ENCODE assay signal across 8 cellular contexts in the genomic region with DNA sequence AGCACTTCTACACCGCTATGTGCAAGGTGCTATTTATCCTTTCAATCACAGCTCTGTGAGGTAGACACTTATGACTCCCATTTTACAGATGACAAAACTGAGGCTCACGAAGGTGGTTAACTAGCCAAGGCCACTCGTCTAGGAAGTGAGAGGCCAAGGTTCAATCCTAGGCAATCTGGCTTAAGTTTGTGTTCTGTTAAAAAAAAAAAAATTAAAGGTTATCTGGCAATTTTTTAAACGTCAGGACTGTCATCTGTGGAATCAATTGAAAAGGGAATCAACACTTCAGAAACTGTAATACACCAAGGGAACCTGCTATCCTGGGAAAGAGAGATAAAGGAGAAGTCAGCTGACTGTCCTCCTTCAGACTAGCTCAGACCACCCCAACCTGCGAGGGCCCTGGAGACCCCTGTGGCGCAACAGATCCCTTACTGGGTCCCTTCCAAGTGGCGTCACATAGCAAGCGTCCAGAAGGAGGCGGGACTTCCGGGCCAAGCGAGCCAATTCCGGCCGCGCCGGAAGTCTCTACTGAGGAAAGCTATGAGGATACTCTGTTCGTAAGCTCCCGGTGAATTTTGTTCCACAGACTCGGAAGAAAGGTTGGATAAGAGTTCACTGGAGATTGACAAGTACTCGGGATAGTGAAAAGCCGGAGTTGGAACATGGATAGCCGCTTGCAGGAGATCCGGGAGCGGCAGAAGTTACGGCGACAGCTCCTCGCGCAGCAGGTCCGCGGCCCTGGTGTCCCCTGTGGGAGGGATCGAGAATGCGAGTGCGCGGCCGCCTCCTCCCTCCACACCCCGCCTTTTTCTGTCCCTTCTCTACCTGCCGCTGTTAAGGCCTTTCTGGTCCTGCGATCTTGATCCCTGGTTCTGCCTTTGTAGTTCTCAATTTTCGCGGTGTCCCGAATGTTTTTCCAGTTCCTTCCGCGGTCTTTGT. TPM values are rescaled to one million over a fixed set of nuclear protein-coding genes. Genes with fewer than 3 reads are reported as not detected.
A peak's percentile ranks its signal among the peaks of the same experiment; 100 is the strongest.
DNase-seq lines count a peak whose midpoint lies in the region; ATAC-seq, FAIRE-seq and TF ChIP-seq lines count a peak whose summit lies in the region.

A gene (plus strand): TSS at position 520 of the 939 bp plus-strand sequence. CDS start 143 bp downstream, at position 663.

- H3K27ac ChIP-seq in keratinocyte (ENCODE audit: control insufficient read depth, insufficient read depth, low read length): peak within 1 kb of the TSS; percentile 90

- H3K4me2 ChIP-seq in keratinocyte (ENCODE audit: control insufficient read depth, extremely low read depth, insufficient read depth, low read depth, low read length): peak within 1 kb of the TSS; percentile 86

- no peaks in the 10 kb centered on the region for H4K20me1 ChIP-seq in keratinocyte (ENCODE audit: control insufficient read depth, extremely low read depth, insufficient read depth, low read length)

- FAIRE-seq in keratinocyte (lab: Jason Lieb, UNC): peak; percentile 80

- ATAC-seq in GM18909 (IDR thresholded peaks at IDR 0.05; ENCODE audit: poor library complexity, unreplicated experiment) (peak; percentile 100), HG03175 (IDR thresholded peaks at IDR 0.05; ENCODE audit: unreplicated experiment) (peak; percentile 99)
- peak; percentile 98 for ATAC-seq in activated CD4-positive, CD25-positive, alpha-beta regulatory T cell treated with anti-CD3 and anti-CD28 coated beads, Interleukin-2, amount 50 U/mL, for 24 hours

- H3K36me3 ChIP-seq in keratinocyte (ENCODE audit: control insufficient read depth in 2 of 2, extremely low read depth in 1 of 2, insufficient read depth in 2 of 2, low read length in 2 of 2): no peaks in the 10 kb centered on the region

- TF ChIP-seq CTCF in AG09309 (IDR thresholded peaks at IDR 0.05; ENCODE audit: control insufficient read depth, insufficient read depth, low read depth, low read length, missing control alignments) (no peak), keratinocyte (optimal IDR thresholded peaks at IDR 0.05 in 1 of 3, IDR thresholded peaks at IDR 0.05 in 1 of 3, conservative IDR thresholded peaks at IDR 0.05 in 1 of 3; ENCODE audit: extremely low read depth in 1 of 3, insufficient read depth in 2 of 3, low read length in 3 of 3) (peak in 1 of 3 experiments; percentile 10)

- no peaks in the 10 kb centered on the region for H3K9me1 ChIP-seq in keratinocyte (ENCODE audit: control insufficient read depth, extremely low read depth, insufficient read depth, low read length)

- H3K79me2 ChIP-seq in keratinocyte (ENCODE audit: control insufficient read depth, insufficient read depth, low read length): peaks cover 27% of the 10 kb centered on the region

- no peaks in the 10 kb centered on the region for H3K27me3 ChIP-seq in keratinocyte (ENCODE audit: control insufficient read depth, extremely low read depth, insufficient read depth, low read length)

- DNase-seq in AG09309 (ENCODE audit: low read depth) (peak; percentile 52), NCI-H226 (peak; percentile 81), cerebellar cortex (ENCODE audit: low spot score) (peak; percentile 94), keratinocyte (ENCODE audit: low read depth, low spot score) (no peak)
- DNase-seq in stimulated activated CD4-positive, alpha-beta T cell treated with anti-CD3 and anti-CD28 coated beads, Interleukin-15, amount 100 ng/mL, for 1 hour (ENCODE audit: low read depth in 1 of 2, low spot score in 1 of 2): peak; percentile 59 to 78

- H2AFZ ChIP-seq in keratinocyte (ENCODE audit: control insufficient read depth, low read length): peak within 1 kb of the TSS; percentile 95

- peaks cover 12% of the 10 kb centered on the region for H3K4me1 ChIP-seq in keratinocyte (ENCODE audit: control insufficient read depth, extremely low read depth, insufficient read depth, low read length)

- H3K4me3 ChIP-seq in AG09309 (ENCODE audit: control insufficient read depth, low read depth, low read length): peak within 1 kb of the TSS; percentile 84
- peak within 1 kb of the TSS; percentile 59 to 95 (median 88) for H3K4me3 ChIP-seq in keratinocyte (ENCODE audit: control insufficient read depth in 2 of 3, extremely low read depth in 1 of 3, insufficient read depth in 2 of 3, low read depth in 1 of 3, low read length in 3 of 3)

- dilution Hi-C loops in keratinocyte (cut with MboI; ENCODE audit: extremely low pct_ligation_motif_present, low sequenced_read_pairs): no loop called here

- H3K9ac ChIP-seq in keratinocyte (ENCODE audit: control insufficient read depth, extremely low read depth, insufficient read depth, low read length): peak within 1 kb of the TSS; percentile 88

- no peaks in the 10 kb centered on the region for H3K9me3 ChIP-seq in keratinocyte (ENCODE audit: control insufficient read depth, low read depth, low read length)

RNA-seq across cellular contexts. Expression of the gene that starts here (rescaled TPM):
- 15.9 to 25.8 TPM (median 16.2 TPM) in 3 replicates for polyA plus RNA-seq in keratinocyte
- 40.7 TPM for polyA plus RNA-seq in keratinocyte (2011; ENCODE audit: low read depth)
- polyA plus RNA-seq in keratinocyte (2011; cell fraction: cytosol; rRNA removed): 11.9 and 18.8 TPM in 2 replicates
- 24.4 and 32.6 TPM in 2 replicates for polyA plus RNA-seq in keratinocyte (2011; cell fraction: nucleus; rRNA removed)
- 12.3 and 12.6 TPM in 2 replicates for polyA plus RNA-seq in keratinocyte (2012; ENCODE audit: low replicate concordance)
- polyA minus RNA-seq in keratinocyte: 0.92 to 17.6 TPM (median 11.1 TPM) in 3 replicates
- 5.2 TPM for polyA minus RNA-seq in keratinocyte (2011; cell fraction: cytosol; rRNA and poly(A)+ RNA removed)
- polyA minus RNA-seq in keratinocyte (2011; cell fraction: nucleus; rRNA and poly(A)+ RNA removed): 3.4 and 15.6 TPM in 2 replicates
